ENCODE assay signal across 19 cellular contexts in genomic region chr2:129975016-129975774, GRCh38. TPM values are rescaled to one million over a fixed set of nuclear protein-coding genes. Genes with fewer than 3 reads are reported as not detected.
DNase-seq lines count a peak whose midpoint lies in the region; FAIRE-seq and TF ChIP-seq lines count a peak whose summit lies in the region.
"Had no signal": no experiment of that assay in that cellular context is flagged by ENCODE, and none has a peak within 500 bp of the region (broad histone marks: within the 10 kb centered on the region; RNA-seq: fewer than 3 reads in every experiment).

No MANE protein-coding gene starts in this region.

- no peak overlapping the region for H3K56ac ChIP-seq in H1 (replicated peaks; ENCODE audit: insufficient read length, low read depth, low read length)

- no peaks in the 10 kb centered on the region for H3K79me2 ChIP-seq in H1 (ENCODE audit: control insufficient read depth in 1 of 2, insufficient read depth in 2 of 2, low read length in 2 of 2)

- H3K14ac ChIP-seq in H1 (ENCODE audit: insufficient read length) = no peak overlapping the region

- no peak for TF ChIP-seq EP300 in H1 (IDR thresholded peaks at IDR 0.05; ENCODE audit: borderline replicate concordance in 1 of 2, low read depth in 2 of 2, low read length in 2 of 2)

- no peak overlapping the region for H2AFZ ChIP-seq in H1 (ENCODE audit: low read length)

- no peak overlapping the region for H4K91ac ChIP-seq in H1 (replicated peaks; ENCODE audit: insufficient read length, low read length)

- H3K79me1 ChIP-seq in H1 (ENCODE audit: low read depth, low read length) = no peaks in the 10 kb centered on the region

- H2BK120ac ChIP-seq in H1 (replicated peaks; ENCODE audit: low read depth, low read length) = no peak overlapping the region

- no peak overlapping the region for H3K23ac ChIP-seq in H1 (ENCODE audit: insufficient read length)

- H4K5ac ChIP-seq in H1 (ENCODE audit: insufficient read length, low read depth, low read length) = no peak overlapping the region

- peaks cover 3% of the 10 kb centered on the region; the same call in 1 of the 2 replicates for H3K23me2 ChIP-seq in H1 (ENCODE audit: low read depth, low read length)

- H3K36me3 ChIP-seq in H1 (ENCODE audit: control insufficient read depth in 2 of 4, insufficient read depth in 4 of 4, low read length in 3 of 4) = no peaks in the 10 kb centered on the region
- H3K36me3 ChIP-seq: BLaER1, HAP-1 had no signal

- TF ChIP-seq CTCF in H1 (IDR thresholded peaks at IDR 0.05; ENCODE audit: control extremely low read depth in 1 of 3, insufficient read depth in 1 of 3, low read depth in 1 of 3, low read length in 3 of 3) (no peak), lower leg skin (IDR thresholded peaks at IDR 0.05) (no peak)

- H4K8ac ChIP-seq in H1 (ENCODE audit: extremely low read depth, insufficient read depth, low read length) = 0 out of 2 replicates have a peak overlapping the region, but pooled peaks have one; percentile 25

- no peaks in the 10 kb centered on the region for H3K4me1 ChIP-seq in H1 (replicated peaks in 1 of 4; ENCODE audit: control insufficient read depth in 3 of 4, insufficient read depth in 4 of 4, low read length in 3 of 4)
- H3K4me1 ChIP-seq: HAP-1 had no signal

- no peak overlapping the region for H2BK20ac ChIP-seq in H1 (ENCODE audit: low read length)

- H3K9ac ChIP-seq in H1 (replicated peaks in 1 of 4; ENCODE audit: extremely low read depth in 1 of 4, low read depth in 3 of 4, low read length in 3 of 4) = no peak overlapping the region
- H3K9ac ChIP-seq: BLaER1 had no signal

- no peak overlapping the region for H2AK5ac ChIP-seq in H1 (ENCODE audit: low read depth, low read length)

- H4K20me1 ChIP-seq in H1 (replicated peaks in 1 of 2; ENCODE audit: control insufficient read depth in 1 of 2, insufficient read depth in 2 of 2, low read length in 2 of 2) = no peaks in the 10 kb centered on the region
- H4K20me1 ChIP-seq: BLaER1 had no signal

- no peak overlapping the region for H3K4me2 ChIP-seq in H1 (ENCODE audit: insufficient read depth in 1 of 2, low read depth in 2 of 2, low read length in 2 of 2)
- H3K4me2 ChIP-seq: BLaER1 had no signal

- no peaks in the 10 kb centered on the region for H3K9me3 ChIP-seq in H1 (ENCODE audit: insufficient read depth in 2 of 2, low read depth in 1 of 2, low read length in 1 of 2)
- H3K9me3 ChIP-seq: BLaER1, HAP-1 had no signal

- no peak for FAIRE-seq in H1 (lab: Jason Lieb, UNC)
- FAIRE-seq: A204.1, GM12878, GM19239 had no signal

- WGBS in H1 (ENCODE audit: extremely low coverage in 1 of 2, insufficient coverage in 1 of 2, insufficient read length in 1 of 2, insufficient replicate concordance in 2 of 2, low coverage in 1 of 2, low lambda C conversion rate in 2 of 2, missing lambda C conversion rate in 1 of 2), 2 experiments = 90% methylated on average over 9 of the region's 9 CpGs; no CpG with 5 or more reads in 1 of the 2 experiments
- 88 to 90% methylated on average over 9 of the region's 9 CpGs for WGBS in lower leg skin, 2 donors

- no peak overlapping the region for H3K4me3 ChIP-seq in H1 (ENCODE audit: extremely low read depth in 1 of 4, insufficient read depth in 2 of 4, low read depth in 3 of 4, low read length in 4 of 4)
- no peak overlapping the region for H3K4me3 ChIP-seq in lower leg skin (ENCODE audit: low read depth, poor library complexity, severe bottlenecking)
- H3K4me3 ChIP-seq: BLaER1, GM12878, HAP-1 had no signal

- H2BK12ac ChIP-seq in H1 (ENCODE audit: low read depth, low read length) = no peak overlapping the region

- H2BK15ac ChIP-seq in H1 (ENCODE audit: low read length) = no peak overlapping the region

- intact Hi-C loops in cardiac septum (cut with DNase I) (no loop called here), lower leg skin (cut with DNase I; ENCODE audit: low total_unique reads) (no loop called here), posterior cingulate gyrus (cut with DNase I) (no loop called here)

- H3K27ac ChIP-seq in H1 (ENCODE audit: low read depth, low read length) (no peak overlapping the region), substantia nigra (ENCODE audit: low read depth, low read length, poor library complexity, severe bottlenecking) (peak overlapping the region; percentile 54)
- H3K27ac ChIP-seq: BLaER1 had no signal

- no peak for TF ChIP-seq RAD21 in H1 (IDR thresholded peaks at IDR 0.05 in 1 of 2, conservative IDR thresholded peaks at IDR 0.05 in 1 of 2; ENCODE audit: low read depth in 2 of 2, low read length in 2 of 2)

- CTCF ChIA-PET in H1 (lab: Charles Lee; ENCODE audit: partially characterized antibody) = interaction anchor here (0.7 kb wide), 1 partner anchor 72 kb away, joined by 5 read pairs; no protein-coding TSS in a partner anchor

- H3K27me3 ChIP-seq in H1 (replicated peaks in 1 of 4; ENCODE audit: control insufficient read depth in 3 of 4, extremely low read depth in 1 of 4, insufficient read depth in 3 of 4, low read length in 3 of 4) = peaks cover 0 to 12% (median 6%) of the 10 kb centered on the region in 4 experiments; a peak in 2 of 7 replicates
- H3K27me3 ChIP-seq: BLaER1 had no signal

- no peak for TF ChIP-seq POLR2A in H1 (IDR thresholded peaks at IDR 0.05; ENCODE audit: control extremely low read depth in 1 of 2, low read depth in 2 of 2, low read length in 2 of 2)
- TF ChIP-seq POLR2A in lower leg skin (IDR thresholded peaks at IDR 0.05) = no peak

- peak; percentile 7 for DNase-seq in ELF-1 (ENCODE audit: low read depth, low spot score)
- no peak for DNase-seq in H1 (ENCODE audit: low read depth in 1 of 2, low spot score in 2 of 2)
- DNase-seq in midbrain (lab: John Stamatoyannopoulos, UW) = peak; percentile 52
- DNase-seq in substantia nigra (lab: John Stamatoyannopoulos, UW) = peak in 1 of 49 donors; percentile 23
- no peak for DNase-seq in cardiac septum (ENCODE audit: low spot score)
- DNase-seq in lower leg skin (ENCODE audit: low spot score in 2 of 2) = no peak
- DNase-seq in NCI-H1105 (lab: John Stamatoyannopoulos, UW) = no peak
- DNase-seq in posterior cingulate gyrus = no peak
- DNase-seq: AML-193; Calu3; CD8-positive, alpha-beta T cell; DMS79 treated with DMSO at 0.1 percent for 48 hours had no signal

- H2BK5ac ChIP-seq in H1 (ENCODE audit: low read depth, low read length) = no peak overlapping the region

- no peak overlapping the region for H3K18ac ChIP-seq in H1 (ENCODE audit: extremely low read depth, low read length)

- POLR2A ChIA-PET in H1 (lab: Charles Lee; ENCODE audit: partially characterized antibody) = no interaction called here

- no peak overlapping the region for H3K4ac ChIP-seq in H1 (replicated peaks; ENCODE audit: insufficient read length, low read depth, low read length)

TF ChIP-seq in H1, 55 proteins besides CTCF, POLR2A, EP300 and RAD21:
- no peak for TF ChIP-seq POLR2AphosphoS5 (IDR thresholded peaks at IDR 0.05; ENCODE audit: low read depth, low read length)
- TF ChIP-seq PHF8 (conservative IDR thresholded peaks at IDR 0.05; ENCODE audit: low read depth, low read length) = no peak
- no peak for TF ChIP-seq JUN (IDR thresholded peaks at IDR 0.05; ENCODE audit: low read depth, low read length)
- TF ChIP-seq E2F6 (IDR thresholded peaks at IDR 0.05) = no peak
- TF ChIP-seq KDM5A (IDR thresholded peaks at IDR 0.05; ENCODE audit: low read length) = no peak
- TF ChIP-seq ZNF274 (IDR thresholded peaks at IDR 0.05; ENCODE audit: borderline replicate concordance, extremely low read depth, low read length) = no peak
- no peak for TF ChIP-seq SUZ12 (IDR thresholded peaks at IDR 0.05; ENCODE audit: low read length)
- TF ChIP-seq RFX5 (IDR thresholded peaks at IDR 0.05; ENCODE audit: borderline replicate concordance, low read depth, low read length) = no peak
- TF ChIP-seq CBX8 (IDR thresholded peaks at IDR 0.05; ENCODE audit: borderline replicate concordance, low read depth, low read length) = no peak
- no peak for TF ChIP-seq SP1 (IDR thresholded peaks at IDR 0.05; ENCODE audit: low read depth, low read length)

RNA-seq across cellular contexts. Expression of gene RAB6C, which starts 4.3 kb away (rescaled TPM):
- 0.09 TPM in 1 of 2 replicates, not detected in the other for total RNA-seq in H1 (2021; fragmentation: NEBNext Ultra II Directional; extraction: Animal tissue kit (Norgen Biotek cat#: 25700))
- polyA plus RNA-seq in H1 (2011; rRNA removed) = 0.03 TPM in 1 of 2 replicates, not detected in the other
- 0.06 TPM for polyA plus RNA-seq in H1 (2011; cell fraction: cytosol; rRNA removed)
- 0.03 TPM for polyA plus RNA-seq in H1 (2011; cell fraction: nucleus; rRNA removed)
- 0.05 TPM in 1 of 4 replicates, not detected in the others for polyA plus RNA-seq in H1 (2012, experiment 1 of 2)
- not detected for polyA plus RNA-seq in H1 (2012, experiment 2 of 2)
- 0.02 TPM for polyA plus RNA-seq in H1 (2013, experiment 1 of 2)
- polyA plus RNA-seq in H1 (2013, experiment 2 of 2) = 0.04 TPM
- polyA minus RNA-seq in H1 (2011; rRNA and poly(A)+ RNA removed) = 0.07 TPM in 1 of 2 replicates, not detected in the other
- not detected for polyA minus RNA-seq in H1 (2011; cell fraction: cytosol; rRNA and poly(A)+ RNA removed)
- not detected for polyA minus RNA-seq in H1 (2011; cell fraction: nucleus; rRNA and poly(A)+ RNA removed)
- not detected for total RNA-seq in cardiac septum
- total RNA-seq in lower leg skin = not detected
- total RNA-seq: Calu3; CD8-positive, alpha-beta T cell; G401; GM12878; H4 had no signal
- polyA plus RNA-seq: GM12878 had no signal

Comparison
In these comparisons a context has a peak if more than half of its experiments do, and no peak if none do; other contexts are left out.
1. DNase-seq: peak in ELF-1 (single experiment) and midbrain (single experiment); none in H1 (0 of 2), cardiac septum (single experiment), lower leg skin (0 of 2), NCI-H1105 (single experiment) and posterior cingulate gyrus (0 of 10).